ENCODE assay signal across 26 cellular contexts in genomic region chr6:14707971-14708465, GRCh38.
A peak's percentile ranks its signal among the peaks of the same experiment; 100 is the strongest.
DNase-seq lines count a peak whose midpoint lies in the region; ATAC-seq, FAIRE-seq and TF ChIP-seq lines count a peak whose summit lies in the region.
"Had no signal": no experiment of that assay in that cellular context is flagged by ENCODE, and none has a peak within 500 bp of the region (broad histone marks: within the 10 kb centered on the region; RNA-seq: fewer than 3 reads in every experiment).

No MANE protein-coding gene starts in this region.

- H3K4me1 ChIP-seq in astrocyte (ENCODE audit: insufficient read depth, low read length) (peaks cover 60% of the 10 kb centered on the region), neutrophil (ENCODE audit: control insufficient read depth in 1 of 2, insufficient read depth in 1 of 2, low read depth in 1 of 2, low read length in 1 of 2) (peaks cover 37 to 39% of the 10 kb centered on the region in 2 experiments)
- H3K4me1 ChIP-seq: neural progenitor cell had no signal

- peaks cover 3% of the 10 kb centered on the region for H3K36me3 Mint-ChIP-seq in activated T-cell treated with anti-CD3 and anti-CD28 coated beads, Interleukin-2, amount 50 U/mL, for 24 hours (ENCODE audit: low read depth)
- H3K36me3 Mint-ChIP-seq in activated T-cell treated with anti-CD3 and anti-CD28 coated beads, Interleukin-2, amount 50 U/mL, for 4 hours (ENCODE audit: insufficient read depth): no peaks in the 10 kb centered on the region
- H3K36me3 Mint-ChIP-seq in HFFc6 (ENCODE audit: low read depth) (no peaks in the 10 kb centered on the region), astrocyte (ENCODE audit: low read depth, unreplicated experiment) (no peaks in the 10 kb centered on the region)
- H3K36me3 Mint-ChIP-seq: neural progenitor cell had no signal

- H3K4me1 Mint-ChIP-seq in activated T-cell treated with anti-CD3 and anti-CD28 coated beads, Interleukin-2, amount 50 U/mL, for 24 hours (ENCODE audit: low read depth): peaks cover 73% of the 10 kb centered on the region
- peaks cover 46% of the 10 kb centered on the region for H3K4me1 Mint-ChIP-seq in activated T-cell treated with anti-CD3 and anti-CD28 coated beads, Interleukin-2, amount 50 U/mL, for 4 hours (ENCODE audit: low read depth)
- H3K4me1 Mint-ChIP-seq in HFFc6 (ENCODE audit: low read depth): peaks cover 77% of the 10 kb centered on the region
- peaks cover 62% of the 10 kb centered on the region for H3K4me1 Mint-ChIP-seq in astrocyte (ENCODE audit: low read depth, unreplicated experiment)

- no peaks in the 10 kb centered on the region for H3K27me3 ChIP-seq in astrocyte (ENCODE audit: insufficient read depth, low read length)
- H3K27me3 ChIP-seq in neutrophil: no peaks in the 10 kb centered on the region
- H3K27me3 ChIP-seq: BLaER1, neural progenitor cell had no signal

- H3K36me3 ChIP-seq in astrocyte (ENCODE audit: insufficient read depth, low read length) (no peaks in the 10 kb centered on the region), neutrophil (no peaks in the 10 kb centered on the region)
- H3K36me3 ChIP-seq: BLaER1, neural progenitor cell, thoracic aorta had no signal

- no peaks in the 10 kb centered on the region for H3K79me2 ChIP-seq in astrocyte (ENCODE audit: insufficient read depth, low read length)

- H3K27ac Mint-ChIP-seq in activated T-cell treated with anti-CD3 and anti-CD28 coated beads, Interleukin-2, amount 50 U/mL, for 24 hours: peak overlapping the region; percentile 96
- H3K27ac Mint-ChIP-seq in HFFc6: peak overlapping the region; percentile 96
- H3K27ac Mint-ChIP-seq in astrocyte (ENCODE audit: unreplicated experiment): peak overlapping the region; percentile 77
- H3K27ac Mint-ChIP-seq: neural progenitor cell had no signal

- H2AFZ ChIP-seq in astrocyte (ENCODE audit: low read depth, low read length): no peak overlapping the region
- H2AFZ ChIP-seq: neural progenitor cell had no signal

- H3K9me3 ChIP-seq in astrocyte (ENCODE audit: insufficient read depth, low read depth, low read length) (no peaks in the 10 kb centered on the region), neutrophil (no peaks in the 10 kb centered on the region)
- H3K9me3 ChIP-seq: psoas muscle, thoracic aorta had no signal

- intact Hi-C loops in Right ventricle myocardium inferior (cut with DNase I): loop anchor here (5.0 kb wide), 2 partner anchors 66 to 496 kb away; no protein-coding TSS in a partner anchor

- ATAC-seq in activated T-cell treated with anti-CD3 and anti-CD28 coated beads, Interleukin-2, amount 50 U/mL, for 4 hours: no peak
- ATAC-seq in GM18873 (IDR thresholded peaks at IDR 0.05; ENCODE audit: low FRiP score, unreplicated experiment) (no peak), Right ventricle myocardium inferior (no peak)
- ATAC-seq: GM12878, psoas muscle had no signal

- no peak for TF ChIP-seq CTCF in HFFc6 (IDR thresholded peaks at IDR 0.05)
- TF ChIP-seq CTCF in astrocyte (IDR thresholded peaks at IDR 0.05; ENCODE audit: insufficient read depth, low read depth, low read length): no peak
- no peak for TF ChIP-seq CTCF in neutrophil (IDR thresholded peaks at IDR 0.05)

- no peaks in the 10 kb centered on the region for H3K27me3 Mint-ChIP-seq in activated T-cell treated with anti-CD3 and anti-CD28 coated beads, Interleukin-2, amount 50 U/mL, for 24 hours
- no peaks in the 10 kb centered on the region for H3K27me3 Mint-ChIP-seq in activated T-cell treated with anti-CD3 and anti-CD28 coated beads, Interleukin-2, amount 50 U/mL, for 4 hours (ENCODE audit: low read depth)
- H3K27me3 Mint-ChIP-seq in HFFc6 (ENCODE audit: insufficient read depth): no peaks in the 10 kb centered on the region; the same call in 1 of the 2 replicates
- H3K27me3 Mint-ChIP-seq in astrocyte (ENCODE audit: low read depth, unreplicated experiment): no peaks in the 10 kb centered on the region

- peaks cover 8% of the 10 kb centered on the region for H3K9me3 Mint-ChIP-seq in activated T-cell treated with anti-CD3 and anti-CD28 coated beads, Interleukin-2, amount 50 U/mL, for 24 hours
- no peaks in the 10 kb centered on the region for H3K9me3 Mint-ChIP-seq in activated T-cell treated with anti-CD3 and anti-CD28 coated beads, Interleukin-2, amount 50 U/mL, for 4 hours
- H3K9me3 Mint-ChIP-seq in HFFc6 (no peaks in the 10 kb centered on the region), astrocyte (ENCODE audit: unreplicated experiment) (no peaks in the 10 kb centered on the region)

- no peaks in the 10 kb centered on the region for H4K20me1 ChIP-seq in astrocyte (ENCODE audit: insufficient read depth, low read length)
- H4K20me1 ChIP-seq: BLaER1 had no signal

- H3K27ac ChIP-seq in astrocyte (ENCODE audit: low read depth, low read length) (no peak overlapping the region), neutrophil (peak overlapping the region; percentile 57)
- H3K27ac ChIP-seq: BLaER1, neural progenitor cell, psoas muscle, thoracic aorta had no signal

- H3K4me3 Mint-ChIP-seq in activated T-cell treated with anti-CD3 and anti-CD28 coated beads, Interleukin-2, amount 50 U/mL, for 24 hours: no peak overlapping the region
- H3K4me3 Mint-ChIP-seq in activated T-cell treated with anti-CD3 and anti-CD28 coated beads, Interleukin-2, amount 50 U/mL, for 4 hours: no peak overlapping the region
- no peak overlapping the region for H3K4me3 Mint-ChIP-seq in HFFc6
- no peak overlapping the region for H3K4me3 Mint-ChIP-seq in astrocyte (ENCODE audit: unreplicated experiment)
- H3K4me3 Mint-ChIP-seq: neural progenitor cell had no signal

- H3K4me2 ChIP-seq in astrocyte (ENCODE audit: low read length): no peak overlapping the region
- H3K4me2 ChIP-seq: BLaER1, neural progenitor cell had no signal

- no peak for DNase-seq in activated T-cell treated with anti-CD3 and anti-CD28 coated beads, Interleukin-2, amount 50 U/mL, for 24 hours
- DNase-seq in activated T-cell treated with anti-CD3 and anti-CD28 coated beads, Interleukin-2, amount 50 U/mL, for 4 hours: no peak
- DNase-seq in HFFc6: no peak
- no peak for DNase-seq in astrocyte (ENCODE audit: low read depth)
- no peak for DNase-seq in Right ventricle myocardium inferior (ENCODE audit: missing footprints)
- no peak for DNase-seq in GM19240 (ENCODE audit: insufficient read length, low spot score)
- DNase-seq: activated CD4-positive, alpha-beta T cell treated with anti-CD3 and anti-CD28 coated beads for 4 hours; activated naive CD4-positive, alpha-beta T cell; aorta; DND-41; head of caudate nucleus; Karpas-422; NCI-H69; psoas muscle; T-helper 2 cell had no signal

- H3K9ac ChIP-seq in astrocyte (ENCODE audit: low read length): peak overlapping the region; percentile 75
- H3K9ac ChIP-seq: BLaER1, neural progenitor cell had no signal

- no peak for FAIRE-seq in astrocyte (lab: Jason Lieb, UNC)
- FAIRE-seq: endothelial cell of umbilical vein, GM12878, H54 had no signal

- H3K4me3 ChIP-seq in astrocyte (ENCODE audit: insufficient read depth, low read depth, low read length) (no peak overlapping the region), neutrophil (ENCODE audit: low read depth in 1 of 2, low read length in 1 of 2) (no peak overlapping the region)
- H3K4me3 ChIP-seq: BLaER1, dorsolateral prefrontal cortex, GM12878, neural progenitor cell, psoas muscle, SK-N-MC, skin epidermis, thoracic aorta had no signal
